Comparison of ENCODE assay signal across 13 cellular contexts in genomic region chr19:33405491-33406461, GRCh38. TPM values are rescaled to one million over a fixed set of nuclear protein-coding genes. Genes with fewer than 3 reads are reported as not detected.
DNase-seq lines count a peak whose midpoint lies in the region; ATAC-seq and TF ChIP-seq lines count a peak whose summit lies in the region.
"Had no signal": no experiment of that assay in that cellular context is flagged by ENCODE, and none has a peak within 500 bp of the region (broad histone marks: within the 10 kb centered on the region; RNA-seq: fewer than 3 reads in every experiment).

No MANE protein-coding gene starts in this region.

- H3K27ac Mint-ChIP-seq in CD14-positive monocyte (no peak overlapping the region), WTC11 (peak overlapping the region; percentile 53; the same call in 1 of the 2 replicates)
- H3K27ac Mint-ChIP-seq: activated CD4-positive, alpha-beta T cell treated with anti-CD3 and anti-CD28 coated beads, Interleukin-2, amount 10 ng/mL, durations not matched to agents 7 days and 5 days had no signal

- H3K27ac ChIP-seq in left lung (no peak overlapping the region), gastrocnemius medialis (no peak overlapping the region)
- H3K27ac ChIP-seq: parathyroid adenoma, suprapubic skin had no signal

- H3K36me3 Mint-ChIP-seq in CD14-positive monocyte = peaks cover 4 to 12% of the 10 kb centered on the region in 2 donors
- H3K36me3 Mint-ChIP-seq in WTC11 = no peaks in the 10 kb centered on the region

- CTCF ChIA-PET in WTC11 (lab: Charles Lee) = interaction anchor here (0.9 to 6.3 kb wide), 16 partner anchors 8 to 363 kb away, joined by 3 to 47 read pairs (median 8); partner anchors contain the start of genes CEBPA and CEBPG

- POLR2A ChIA-PET in WTC11 (lab: Charles Lee) = no interaction called here

- H3K36me3 ChIP-seq in left lung = peaks cover 0 to 10% of the 10 kb centered on the region in 2 donors
- no peaks in the 10 kb centered on the region for H3K36me3 ChIP-seq in gastrocnemius medialis

- DNase-seq in CD14-positive monocyte (ENCODE audit: low spot score) (peak; percentile 42), WTC11 (ENCODE audit: low spot score) (no peak), left lung (peak; percentile 24 to 64), gastrocnemius medialis (peak in 1 of 2 donors; percentile 22), GM19240 (ENCODE audit: insufficient read length, low spot score) (no peak), NCI-H1048 (lab: John Stamatoyannopoulos, UW) (no peak), HK-2 (ENCODE audit: unreplicated experiment) (no peak)
- DNase-seq: NCI-H187 treated with DMSO at 0.1 percent for 48 hours, NCI-H510A had no signal

- TF ChIP-seq CTCF in CD14-positive monocyte (IDR thresholded peaks at IDR 0.05) (no peak), WTC11 (IDR thresholded peaks at IDR 0.05) (no peak), left lung (IDR thresholded peaks at IDR 0.05) (no peak), gastrocnemius medialis (IDR thresholded peaks at IDR 0.05 in 4 of 5, conservative IDR thresholded peaks at IDR 0.05 in 1 of 5) (no peak)

- no peak for TF ChIP-seq POLR2A in gastrocnemius medialis (IDR thresholded peaks at IDR 0.05)

- intact Hi-C loops in CD14-positive monocyte (cut with micrococcal nuclease) = loop anchor here (1.0 to 10.0 kb wide), 4 partner anchors 101 to 261 kb away; partner anchors contain the start of gene CEBPA (in 2 of the 2)
- intact Hi-C loops in left lung (cut with DNase I) = loop anchor here in 1 of 2 donors (2.0 kb wide), 1 partner anchor 163 kb away; no protein-coding TSS in a partner anchor
- intact Hi-C loops in gastrocnemius medialis (cut with DNase I; ENCODE audit: low total_unique reads) = no loop called here

- no peak for ATAC-seq in WTC11
- ATAC-seq in left lung = no peak
- peak; percentile 36 to 40 for ATAC-seq in gastrocnemius medialis
- no peak for ATAC-seq in GM18868 (IDR thresholded peaks at IDR 0.05; ENCODE audit: unreplicated experiment)

- H3K27me3 ChIP-seq in left lung (no peaks in the 10 kb centered on the region), gastrocnemius medialis (no peaks in the 10 kb centered on the region)
- H3K27me3 ChIP-seq: suprapubic skin had no signal

- H3K27me3 Mint-ChIP-seq in CD14-positive monocyte (ENCODE audit: low read depth in 3 of 3) (peaks cover 0 to 4% (median 0%) of the 10 kb centered on the region in 3 donors), WTC11 (ENCODE audit: low read depth) (no peaks in the 10 kb centered on the region)
- H3K27me3 Mint-ChIP-seq: activated CD4-positive, alpha-beta T cell treated with anti-CD3 and anti-CD28 coated beads, Interleukin-2, amount 10 ng/mL, durations not matched to agents 7 days and 5 days had no signal

- H3K4me1 Mint-ChIP-seq in CD14-positive monocyte (peaks cover 51% of the 10 kb centered on the region), WTC11 (peaks cover 4% of the 10 kb centered on the region; the same call in 1 of the 2 replicates)
- H3K4me1 Mint-ChIP-seq: activated CD4-positive, alpha-beta T cell treated with anti-CD3 and anti-CD28 coated beads, Interleukin-2, amount 10 ng/mL, durations not matched to agents 7 days and 5 days had no signal

- H3K9me3 Mint-ChIP-seq in CD14-positive monocyte (no peaks in the 10 kb centered on the region), WTC11 (no peaks in the 10 kb centered on the region)
- H3K9me3 Mint-ChIP-seq: activated CD4-positive, alpha-beta T cell treated with anti-CD3 and anti-CD28 coated beads, Interleukin-2, amount 10 ng/mL, durations not matched to agents 7 days and 5 days had no signal

- H3K4me3 ChIP-seq in left lung = no peak overlapping the region
- H3K4me3 ChIP-seq in gastrocnemius medialis = no peak overlapping the region
- H3K4me3 ChIP-seq: suprapubic skin had no signal

- H3K4me1 ChIP-seq in left lung = peaks cover 0 to 11% of the 10 kb centered on the region in 2 donors
- H3K4me1 ChIP-seq in gastrocnemius medialis = peaks cover 0 to 7% of the 10 kb centered on the region in 2 donors
- H3K4me1 ChIP-seq: parathyroid adenoma had no signal

- in situ Hi-C loops in gastrocnemius medialis (cut with MboI; ENCODE audit: low sequenced_read_pairs in 4 of 4) = loop anchor here in 3 of 4 donors (5.0 kb wide), 1 partner anchor 168 kb away; no protein-coding TSS in a partner anchor

- no peak overlapping the region for H3K4me3 Mint-ChIP-seq in CD14-positive monocyte
- H3K4me3 Mint-ChIP-seq in WTC11 = no peak overlapping the region
- H3K4me3 Mint-ChIP-seq: activated CD4-positive, alpha-beta T cell treated with anti-CD3 and anti-CD28 coated beads, Interleukin-2, amount 10 ng/mL, durations not matched to agents 7 days and 5 days had no signal

- H3K9me3 ChIP-seq in left lung (no peaks in the 10 kb centered on the region), gastrocnemius medialis (no peaks in the 10 kb centered on the region)
- H3K9me3 ChIP-seq: suprapubic skin had no signal

TF ChIP-seq in WTC11, 78 proteins besides CTCF, POLR2A, EP300 and RAD21:
- TF ChIP-seq E2F5 (CRISPR knock-in tag; IDR thresholded peaks at IDR 0.05) (no peak), CREB1 (CRISPR knock-in tag; IDR thresholded peaks at IDR 0.05) (no peak), ELF4 (CRISPR knock-in tag; IDR thresholded peaks at IDR 0.05; ENCODE audit: low read depth) (no peak), NFATC4 (CRISPR knock-in tag; IDR thresholded peaks at IDR 0.05) (no peak), GRHL2 (CRISPR knock-in tag; IDR thresholded peaks at IDR 0.05; ENCODE audit: insufficient replicate concordance, severe bottlenecking) (no peak)
- TF ChIP-seq, protein P1, sequence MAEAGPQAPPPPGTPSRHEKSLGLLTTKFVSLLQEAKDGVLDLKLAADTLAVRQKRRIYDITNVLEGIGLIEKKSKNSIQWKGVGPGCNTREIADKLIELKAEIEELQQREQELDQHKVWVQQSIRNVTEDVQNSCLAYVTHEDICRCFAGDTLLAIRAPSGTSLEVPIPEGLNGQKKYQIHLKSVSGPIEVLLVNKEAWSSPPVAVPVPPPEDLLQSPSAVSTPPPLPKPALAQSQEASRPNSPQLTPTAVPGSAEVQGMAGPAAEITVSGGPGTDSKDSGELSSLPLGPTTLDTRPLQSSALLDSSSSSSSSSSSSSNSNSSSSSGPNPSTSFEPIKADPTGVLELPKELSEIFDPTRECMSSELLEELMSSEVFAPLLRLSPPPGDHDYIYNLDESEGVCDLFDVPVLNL (CRISPR knock-in tag; IDR thresholded peaks at IDR 0.05; ENCODE audit: borderline replicate concordance, low read depth) = 0 out of 2 replicates have a peak, but pooled peaks have one; percentile 29

RNA-seq across cellular contexts. Expression of gene CEBPG, which starts 32.3 kb away (rescaled TPM):
- 10 to 100 TPM; 16.8 to 17.8 TPM for polyA plus RNA-seq in CD14-positive monocyte
- total RNA-seq in WTC11 (2021) = 28.9 to 33.1 TPM (median 30.4 TPM) in 3 replicates
- 10 to 100 TPM; 18.3 to 26.4 TPM for total RNA-seq in left lung
- total RNA-seq in gastrocnemius medialis = 10 to 100 TPM; 44.2 to 50.1 (median 46.1) TPM

Comparison
In these comparisons a context has a peak if more than half of its experiments do, and no peak if none do; other contexts are left out.
1. DNase-seq: peak in CD14-positive monocyte (single experiment) and left lung (2 of 2); none in WTC11 (single experiment), GM19240 (single experiment), NCI-H1048 (single experiment) and HK-2 (single experiment).
2. ATAC-seq: peak in gastrocnemius medialis (2 of 2); none in WTC11 (single experiment), left lung (single experiment) and GM18868 (single experiment).